14 cellular contexts compared by ENCODE assay signal in genomic region chr20:62028384-62028783, GRCh38. TPM values are rescaled to one million over a fixed set of nuclear protein-coding genes. Genes with fewer than 3 reads are reported as not detected.
DNase-seq lines count a peak whose midpoint lies in the region; ATAC-seq and FAIRE-seq lines count a peak whose summit lies in the region.
"Had no signal": no experiment of that assay in that cellular context is flagged by ENCODE, and none has a peak within 500 bp of the region (broad histone marks: within the 10 kb centered on the region; RNA-seq: fewer than 3 reads in every experiment).

No MANE protein-coding gene starts in this region.

- H3K9me3 ChIP-seq in neuronal stem cell (replicated peaks in 1 of 2; ENCODE audit: control insufficient read depth in 2 of 2, insufficient read depth in 1 of 2, low read depth in 1 of 2, low read length in 2 of 2), result peaks cover 0 to 4% of the 10 kb centered on the region in 2 donors
- H3K9me3 ChIP-seq: A549, Caco-2 had no signal

- DNase-seq in HTR-8/SVneo (ENCODE audit: insufficient read length, low spot score) (no peak), cerebellar cortex (ENCODE audit: low spot score) (peak; percentile 58), neuronal stem cell (ENCODE audit: low spot score) (no peak), NCI-H2081 (lab: John Stamatoyannopoulos, UW) (no peak), NCI-H2107 treated with DMSO at 0.1 percent for 48 hours (lab: John Stamatoyannopoulos, UW; ENCODE audit: unreplicated experiment) (no peak)
- DNase-seq: Caco-2, DND-41, GDM1, HCEC 1CT, HFFc6 had no signal

- no peak overlapping the region for H3K14ac ChIP-seq in neuronal stem cell (ENCODE audit: low read length)

- ATAC-seq in GM19324 (IDR thresholded peaks at IDR 0.05; ENCODE audit: low FRiP score, unreplicated experiment), result no peak
- ATAC-seq: A549 had no signal

- peaks cover 0 to 6% of the 10 kb centered on the region in 2 donors for H3K36me3 ChIP-seq in neuronal stem cell (replicated peaks in 1 of 2; ENCODE audit: control insufficient read depth in 2 of 2, insufficient read depth in 2 of 2, low read length in 2 of 2)

- H3K4ac ChIP-seq in neuronal stem cell (ENCODE audit: low read length), result no peak overlapping the region

- no peak overlapping the region for H2AK5ac ChIP-seq in neuronal stem cell (ENCODE audit: low read depth, low read length)

- H3K4me3 ChIP-seq in neuronal stem cell (ENCODE audit: low read length in 2 of 2), result no peak overlapping the region
- H3K4me3 ChIP-seq: A549 had no signal

- H3K27me3 ChIP-seq in neuronal stem cell (ENCODE audit: control insufficient read depth in 3 of 3, insufficient read depth in 3 of 3, low read depth in 1 of 3, low read length in 3 of 3), result no peaks in the 10 kb centered on the region

- peaks cover 23% of the 10 kb centered on the region for H3K79me1 ChIP-seq in neuronal stem cell (ENCODE audit: low read depth, low read length)

- H2BK5ac ChIP-seq in neuronal stem cell (ENCODE audit: low read length), result no peak overlapping the region

- peak overlapping the region; percentile 68 for H4K8ac ChIP-seq in neuronal stem cell (ENCODE audit: low read depth, low read length)

- H3K4me2 ChIP-seq in neuronal stem cell (ENCODE audit: insufficient read depth, low read length, poor library complexity, severe bottlenecking), result no peak overlapping the region
- H3K4me2 ChIP-seq: A549 had no signal

- H2BK12ac ChIP-seq in neuronal stem cell (ENCODE audit: low read length), result no peak overlapping the region

- no peak overlapping the region for H2BK15ac ChIP-seq in neuronal stem cell (ENCODE audit: low read length)

- no peak overlapping the region for H3K23ac ChIP-seq in neuronal stem cell (ENCODE audit: low read depth, low read length, poor library complexity)

- H4K91ac ChIP-seq in neuronal stem cell (ENCODE audit: low read depth, low read length, poor library complexity), result no peak overlapping the region

- H3K27ac ChIP-seq in neuronal stem cell (replicated peaks; ENCODE audit: low read length), result no peak overlapping the region
- H3K27ac ChIP-seq: A549 had no signal

- no peak overlapping the region for H3K18ac ChIP-seq in neuronal stem cell (ENCODE audit: low read length)

- WGBS in neuronal stem cell (ENCODE audit: extremely low coverage in 2 of 2, insufficient read length in 2 of 2, insufficient replicate concordance in 1 of 2), 2 donors, result no CpG with 5 or more reads among the region's 14 CpGs

- H3K9ac ChIP-seq in neuronal stem cell (ENCODE audit: low read depth, low read length, poor library complexity), result no peak overlapping the region

- H3K4me1 ChIP-seq in neuronal stem cell (ENCODE audit: control insufficient read depth in 2 of 2, insufficient read depth in 1 of 2, low read depth in 1 of 2, low read length in 2 of 2), result peaks cover 24 to 26% of the 10 kb centered on the region in 2 donors
- H3K4me1 ChIP-seq: A549, Caco-2 had no signal

- FAIRE-seq in HTR-8/SVneo (lab: Jason Lieb, UNC), result peak; percentile 77
- FAIRE-seq: A549, GM12892, GM19239 had no signal

- no peak overlapping the region for H2BK120ac ChIP-seq in neuronal stem cell (ENCODE audit: low read depth, low read length)

- H2AFZ ChIP-seq in neuronal stem cell (ENCODE audit: low read length), result no peak overlapping the region

RNA-seq across cellular contexts. Expression of gene TAF4, which starts 37.3 kb away (rescaled TPM):
- polyA plus RNA-seq in neuronal stem cell (2013, experiment 1 of 2), result 13.5 TPM
- 15.0 TPM for polyA plus RNA-seq in neuronal stem cell (2013, experiment 2 of 2)
